In genomic region chr18:79105455-79105854, GRCh38 we compare ENCODE assay signal across 20 cellular contexts. TPM values are rescaled to one million over a fixed set of nuclear protein-coding genes. Genes with fewer than 3 reads are reported as not detected.
DNase-seq lines count a peak whose midpoint lies in the region; ATAC-seq and TF ChIP-seq lines count a peak whose summit lies in the region.
"Had no signal": no experiment of that assay in that cellular context is flagged by ENCODE, and none has a peak within 500 bp of the region (broad histone marks: within the 10 kb centered on the region; RNA-seq: fewer than 3 reads in every experiment).

No MANE protein-coding gene starts in this region.

- H3K27me3 Mint-ChIP-seq in activated T-cell treated with anti-CD3 and anti-CD28 coated beads, Interleukin-2, amount 50 U/mL, for 72 hours (ENCODE audit: low read depth): no peaks in the 10 kb centered on the region
- no peaks in the 10 kb centered on the region for H3K27me3 Mint-ChIP-seq in activated T-cell treated with anti-CD3 and anti-CD28 coated beads, Interleukin-2, amount 50 U/mL, for 4 hours (ENCODE audit: low read depth)
- H3K27me3 Mint-ChIP-seq: CD4-positive, alpha-beta memory T cell had no signal

- no peak for ATAC-seq in activated T-cell treated with anti-CD3 and anti-CD28 coated beads, Interleukin-2, amount 50 U/mL, for 72 hours (replicated peaks in 1 of 2)
- ATAC-seq in activated T-cell treated with anti-CD3 and anti-CD28 coated beads, Interleukin-2, amount 50 U/mL, for 4 hours: no peak
- no peak for ATAC-seq in stimulated activated effector memory CD8-positive, alpha-beta T cell treated with anti-CD3 and anti-CD28 coated beads, Interleukin-12 subunit alpha, Interleukin-12 subunit beta, amount 100 ng/mL, for 72 hours
- ATAC-seq in GM21825 (IDR thresholded peaks at IDR 0.05; ENCODE audit: unreplicated experiment) (no peak), GM21381 (IDR thresholded peaks at IDR 0.05; ENCODE audit: unreplicated experiment) (no peak)
- ATAC-seq: A549 had no signal

- no peak for DNase-seq in activated T-cell treated with anti-CD3 and anti-CD28 coated beads, Interleukin-2, amount 50 U/mL, for 72 hours
- DNase-seq in activated T-cell treated with anti-CD3 and anti-CD28 coated beads, Interleukin-2, amount 50 U/mL, for 4 hours: no peak
- no peak for DNase-seq in stimulated activated effector memory CD8-positive, alpha-beta T cell treated with anti-CD3 and anti-CD28 coated beads, Interleukin-12 subunit alpha, Interleukin-12 subunit beta, amount 100 ng/mL, for 72 hours (ENCODE audit: low spot score in 2 of 2)
- DNase-seq: 8988T; ACHN; AML-193; BE2C; CD4-positive, alpha-beta memory T cell; COR-L47; DMS153; DND-41; GOT3; HFFc6 had no signal

- peaks cover 48% of the 10 kb centered on the region for H3K79me2 ChIP-seq in OCI-LY3 (ENCODE audit: low read length)

- no peak overlapping the region for H2AFZ ChIP-seq in OCI-LY3 (ENCODE audit: low read depth, low read length)

- H3K27ac ChIP-seq in OCI-LY3 (ENCODE audit: low read length): no peak overlapping the region
- H3K27ac ChIP-seq: A549; BLaER1 treated with 17β-estradiol and CSF1 and Interleukin-3, amounts not matched to agents 10 nM and 100 nM had no signal

- H3K4me3 ChIP-seq in OCI-LY3 (ENCODE audit: low read length): no peak overlapping the region
- H3K4me3 ChIP-seq: A549; BLaER1 treated with 17β-estradiol and CSF1 and Interleukin-3, amounts not matched to agents 10 nM and 100 nM; HAP-1 had no signal

- TF ChIP-seq CTCF in OCI-LY3 (IDR thresholded peaks at IDR 0.05; ENCODE audit: low read depth, low read length): no peak

- H4K20me1 ChIP-seq in OCI-LY3 (ENCODE audit: insufficient read depth, low read length): peaks cover 20% of the 10 kb centered on the region; the same call in 1 of the 2 replicates

- H3K36me3 Mint-ChIP-seq in activated T-cell treated with anti-CD3 and anti-CD28 coated beads, Interleukin-2, amount 50 U/mL, for 72 hours (ENCODE audit: insufficient read depth in 2 of 2): peaks cover 0 to 2% of the 10 kb centered on the region in 2 donors
- peaks cover 36% of the 10 kb centered on the region for H3K36me3 Mint-ChIP-seq in activated T-cell treated with anti-CD3 and anti-CD28 coated beads, Interleukin-2, amount 50 U/mL, for 4 hours (ENCODE audit: insufficient read depth)
- peaks cover 17% of the 10 kb centered on the region for H3K36me3 Mint-ChIP-seq in stimulated activated effector memory CD8-positive, alpha-beta T cell treated with anti-CD3 and anti-CD28 coated beads, Interleukin-12 subunit alpha, Interleukin-12 subunit beta, amount 100 ng/mL, for 72 hours

- no peaks in the 10 kb centered on the region for H3K27me3 ChIP-seq in OCI-LY3 (ENCODE audit: low read depth, low read length)
- H3K27me3 ChIP-seq: BE2C; BLaER1 treated with 17β-estradiol and CSF1 and Interleukin-3, amounts not matched to agents 10 nM and 100 nM had no signal

- no peak overlapping the region for H3K4me3 Mint-ChIP-seq in activated T-cell treated with anti-CD3 and anti-CD28 coated beads, Interleukin-2, amount 50 U/mL, for 72 hours
- no peak overlapping the region for H3K4me3 Mint-ChIP-seq in activated T-cell treated with anti-CD3 and anti-CD28 coated beads, Interleukin-2, amount 50 U/mL, for 4 hours
- no peak overlapping the region for H3K4me3 Mint-ChIP-seq in stimulated activated effector memory CD8-positive, alpha-beta T cell treated with anti-CD3 and anti-CD28 coated beads, Interleukin-12 subunit alpha, Interleukin-12 subunit beta, amount 100 ng/mL, for 72 hours
- H3K4me3 Mint-ChIP-seq: CD14-positive monocyte; CD4-positive, alpha-beta memory T cell; HFFc6 had no signal

- no peaks in the 10 kb centered on the region for H3K9me3 Mint-ChIP-seq in activated T-cell treated with anti-CD3 and anti-CD28 coated beads, Interleukin-2, amount 50 U/mL, for 72 hours
- no peaks in the 10 kb centered on the region for H3K9me3 Mint-ChIP-seq in activated T-cell treated with anti-CD3 and anti-CD28 coated beads, Interleukin-2, amount 50 U/mL, for 4 hours
- no peaks in the 10 kb centered on the region for H3K9me3 Mint-ChIP-seq in stimulated activated effector memory CD8-positive, alpha-beta T cell treated with anti-CD3 and anti-CD28 coated beads, Interleukin-12 subunit alpha, Interleukin-12 subunit beta, amount 100 ng/mL, for 72 hours
- H3K9me3 Mint-ChIP-seq: HFFc6 had no signal

- H3K4me1 ChIP-seq in OCI-LY3 (ENCODE audit: low read length): peaks cover 21% of the 10 kb centered on the region
- H3K4me1 ChIP-seq: A549, BE2C had no signal

- no peaks in the 10 kb centered on the region for H3K9me3 ChIP-seq in OCI-LY3 (ENCODE audit: insufficient read depth, low read length)
- H3K9me3 ChIP-seq: A549, BE2C, HAP-1 had no signal

- 0 out of 2 replicates have a peak overlapping the region, but pooled peaks have one; percentile 2 for H3K4me2 ChIP-seq in OCI-LY3 (ENCODE audit: low read length)
- H3K4me2 ChIP-seq: A549; BLaER1 treated with 17β-estradiol and CSF1 and Interleukin-3, amounts not matched to agents 10 nM and 100 nM had no signal

- H3K9ac ChIP-seq in OCI-LY3 (ENCODE audit: low read length): no peak overlapping the region
- H3K9ac ChIP-seq: BLaER1 treated with 17β-estradiol and CSF1 and Interleukin-3, amounts not matched to agents 10 nM and 100 nM had no signal

- peaks cover 8% of the 10 kb centered on the region for H3K36me3 ChIP-seq in OCI-LY3 (replicated peaks; ENCODE audit: low read depth, low read length)
- H3K36me3 ChIP-seq: BE2C, HAP-1 had no signal

- peaks cover 24% of the 10 kb centered on the region for H3K4me1 Mint-ChIP-seq in activated T-cell treated with anti-CD3 and anti-CD28 coated beads, Interleukin-2, amount 50 U/mL, for 72 hours (ENCODE audit: low read depth)
- peaks cover 33% of the 10 kb centered on the region for H3K4me1 Mint-ChIP-seq in activated T-cell treated with anti-CD3 and anti-CD28 coated beads, Interleukin-2, amount 50 U/mL, for 4 hours (ENCODE audit: low read depth)
- peaks cover 40% of the 10 kb centered on the region for H3K4me1 Mint-ChIP-seq in stimulated activated effector memory CD8-positive, alpha-beta T cell treated with anti-CD3 and anti-CD28 coated beads, Interleukin-12 subunit alpha, Interleukin-12 subunit beta, amount 100 ng/mL, for 72 hours

- H3K27ac Mint-ChIP-seq in activated T-cell treated with anti-CD3 and anti-CD28 coated beads, Interleukin-2, amount 50 U/mL, for 72 hours: peak overlapping the region; percentile 5
- H3K27ac Mint-ChIP-seq in stimulated activated effector memory CD8-positive, alpha-beta T cell treated with anti-CD3 and anti-CD28 coated beads, Interleukin-12 subunit alpha, Interleukin-12 subunit beta, amount 100 ng/mL, for 72 hours: peak overlapping the region; percentile 10
- H3K27ac Mint-ChIP-seq: CD4-positive, alpha-beta memory T cell; HFFc6 had no signal

RNA-seq across cellular contexts. Expression of gene ATP9B, which starts 36.3 kb away (rescaled TPM):
- 10 to 100 TPM; 24.1 TPM for total RNA-seq in activated T-cell treated with anti-CD3 and anti-CD28 coated beads, Interleukin-2, amount 50 U/mL, for 72 hours
- total RNA-seq in activated T-cell treated with anti-CD3 and anti-CD28 coated beads, Interleukin-2, amount 50 U/mL, for 4 hours: 10 to 100 TPM; 16.3 to 21.6 (median 20.2) TPM
